ENCODE assay signal across 13 cellular contexts in the genomic region with DNA sequence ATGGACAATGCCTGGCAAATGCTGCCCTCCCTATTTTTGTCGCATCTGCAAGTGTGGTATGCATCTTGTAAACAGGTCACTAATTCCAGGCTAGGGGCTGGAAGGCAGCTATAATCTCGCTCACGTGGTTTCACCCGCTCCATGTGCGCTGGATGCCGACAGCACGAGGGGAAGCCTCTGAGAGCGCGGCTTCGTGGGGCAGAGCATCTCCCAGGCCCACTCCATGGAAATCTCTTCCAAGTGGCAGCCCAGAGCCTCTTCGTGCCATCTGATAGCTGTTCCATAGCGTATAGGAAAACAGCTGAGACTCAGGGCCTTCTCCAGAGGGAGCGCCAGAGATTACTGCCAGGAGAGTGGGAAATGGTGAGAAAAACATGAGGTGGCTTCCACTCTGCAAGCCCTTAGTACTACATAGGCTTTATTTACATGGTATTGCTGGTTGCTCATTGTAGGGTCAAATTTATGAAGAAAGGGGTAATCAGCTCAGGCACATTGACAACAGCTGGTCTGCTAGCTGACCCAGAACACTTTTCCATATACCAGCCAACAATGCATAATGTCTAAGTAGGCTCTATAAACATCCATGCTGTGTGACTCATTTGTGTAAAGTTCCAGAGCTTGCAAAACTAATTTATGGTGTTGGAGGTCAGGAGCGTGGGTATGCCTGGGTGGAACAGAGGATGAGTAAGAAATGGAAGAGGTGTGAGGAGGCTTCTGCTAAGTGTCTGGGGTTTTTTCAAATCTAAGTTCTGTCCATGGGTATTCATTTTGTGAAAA.
A peak's percentile ranks its signal among the peaks of the same experiment; 100 is the strongest.
DNase-seq lines count a peak whose midpoint lies in the region; ATAC-seq and TF ChIP-seq lines count a peak whose summit lies in the region.
"Had no signal": no experiment of that assay in that cellular context is flagged by ENCODE, and none has a peak within 500 bp of the region (broad histone marks: within the 10 kb centered on the region; RNA-seq: fewer than 3 reads in every experiment).

No MANE protein-coding gene starts in this region.

- no peak overlapping the region for H2BK120ac ChIP-seq in mesenchymal stem cell (ENCODE audit: low read depth, low read length)

- H3K9ac ChIP-seq in mesenchymal stem cell (ENCODE audit: low read length), result no peak overlapping the region

- no peak for DNase-seq in CD8-positive, alpha-beta T cell
- DNase-seq in HT1080 (ENCODE audit: low read depth), result peak; percentile 84
- peak; percentile 90 for DNase-seq in astrocyte of the spinal cord (ENCODE audit: low read depth, low spot score)
- peak; percentile 99 for DNase-seq in mesenchymal stem cell
- no peak for DNase-seq in SK-N-DZ (ENCODE audit: low spot score)
- no peak for DNase-seq in DMS114 treated with DMSO at 0.1 percent for 48 hours (lab: John Stamatoyannopoulos, UW; ENCODE audit: unreplicated experiment)
- DNase-seq in activated effector memory CD4-positive, alpha-beta T cell treated with Interleukin-2 at 50 U/mL for 16 hours, result no peak
- DNase-seq: GDM1, HFFc6, NCI-H2081, pancreas had no signal

- H3K4me3 ChIP-seq in CD8-positive, alpha-beta T cell (ENCODE audit: low read depth, low read length), result no peak overlapping the region
- H3K4me3 ChIP-seq in astrocyte of the spinal cord (ENCODE audit: low read depth, low read length) (no peak overlapping the region), mesenchymal stem cell (ENCODE audit: insufficient read depth in 1 of 2, low read depth in 1 of 2, low read length in 2 of 2) (no peak overlapping the region)
- H3K4me3 ChIP-seq: pancreas had no signal

- H3K18ac ChIP-seq in mesenchymal stem cell (ENCODE audit: low read depth in 1 of 2, low read length in 2 of 2), result peak overlapping the region; percentile 73 to 84

- H3K4me2 ChIP-seq in mesenchymal stem cell (ENCODE audit: low read length, poor library complexity, severe bottlenecking), result no peak overlapping the region

- H3K27me3 ChIP-seq in CD8-positive, alpha-beta T cell (ENCODE audit: insufficient read depth, low read length), result no peaks in the 10 kb centered on the region
- peaks cover 0 to 56% of the 10 kb centered on the region in 2 experiments for H3K27me3 ChIP-seq in mesenchymal stem cell (ENCODE audit: control insufficient read depth in 1 of 2, insufficient read depth in 1 of 2, low read length in 2 of 2)
- H3K27me3 ChIP-seq: pancreas had no signal

- H3K79me1 ChIP-seq in mesenchymal stem cell (replicated peaks; ENCODE audit: low read length, poor library complexity, severe bottlenecking), result no peaks in the 10 kb centered on the region

- H3K27ac Mint-ChIP-seq in CD8-positive, alpha-beta T cell, result peak overlapping the region; percentile 45
- H3K27ac Mint-ChIP-seq: dendritic cell treated with granulocyte-macrophage colony-stimulating factor and Interleukin-4, amounts not matched to agents 40 ng/mL and 50 ng/mL, for 4 days; HFFc6 had no signal

- peak overlapping the region; percentile 66 for H2BK5ac ChIP-seq in mesenchymal stem cell (ENCODE audit: low read depth, low read length, poor library complexity, severe bottlenecking)

- peak overlapping the region; percentile 46 to 96 for H2BK12ac ChIP-seq in mesenchymal stem cell (ENCODE audit: low read length in 2 of 2)

- peak overlapping the region; percentile 62 to 70 for H3K4ac ChIP-seq in mesenchymal stem cell (ENCODE audit: low read depth in 1 of 2, low read length in 2 of 2)

- no peak overlapping the region for H3K23ac ChIP-seq in mesenchymal stem cell (ENCODE audit: low read length in 2 of 2)

- no peaks in the 10 kb centered on the region for H3K36me3 Mint-ChIP-seq in CD8-positive, alpha-beta T cell

- no peak for TF ChIP-seq CTCF in CD8-positive, alpha-beta T cell (IDR thresholded peaks at IDR 0.05)
- no peak for TF ChIP-seq CTCF in astrocyte of the spinal cord (IDR thresholded peaks at IDR 0.05; ENCODE audit: low read depth, low read length)

- POLR2A ChIA-PET in CD8-positive, alpha-beta T cell (lab: Charles Lee), result interaction anchor here (1.1 kb wide), 1 partner anchor 10 kb away, joined by 4 read pairs; no protein-coding TSS in a partner anchor

- peak overlapping the region; percentile 85 for H4K8ac ChIP-seq in mesenchymal stem cell (ENCODE audit: low read length)

- H3K4me1 ChIP-seq in CD8-positive, alpha-beta T cell (ENCODE audit: insufficient read depth, low read length), result peaks cover 31% of the 10 kb centered on the region
- peaks cover 34% of the 10 kb centered on the region for H3K4me1 ChIP-seq in mesenchymal stem cell (ENCODE audit: control insufficient read depth, insufficient read depth, low read depth, low read length)
- H3K4me1 ChIP-seq: pancreas had no signal

- no peaks in the 10 kb centered on the region for H3K9me3 Mint-ChIP-seq in CD8-positive, alpha-beta T cell
- H3K9me3 Mint-ChIP-seq: dendritic cell treated with granulocyte-macrophage colony-stimulating factor and Interleukin-4, amounts not matched to agents 40 ng/mL and 50 ng/mL, for 4 days had no signal

- WGBS in mesenchymal stem cell, result 65% methylated on average over 14 of the region's 14 CpGs

- H3K4me3 Mint-ChIP-seq in CD8-positive, alpha-beta T cell, result no peak overlapping the region
- H3K4me3 Mint-ChIP-seq: dendritic cell treated with granulocyte-macrophage colony-stimulating factor and Interleukin-4, amounts not matched to agents 40 ng/mL and 50 ng/mL, for 4 days; HFFc6 had no signal

- H3K36me3 ChIP-seq in CD8-positive, alpha-beta T cell (ENCODE audit: insufficient read depth, low read length), result no peaks in the 10 kb centered on the region
- H3K36me3 ChIP-seq in mesenchymal stem cell (ENCODE audit: control insufficient read depth in 1 of 2, insufficient read depth in 2 of 2, low read depth in 1 of 2, low read length in 2 of 2), result no peaks in the 10 kb centered on the region
- H3K36me3 ChIP-seq: pancreas had no signal

- H3K27me3 Mint-ChIP-seq in CD8-positive, alpha-beta T cell (ENCODE audit: low read depth), result no peaks in the 10 kb centered on the region

- H4K91ac ChIP-seq in mesenchymal stem cell (ENCODE audit: low read length), result peak overlapping the region; percentile 79

- H3K14ac ChIP-seq in mesenchymal stem cell (ENCODE audit: low read length in 2 of 2), result peak overlapping the region in 1 of 2 experiments; percentile 30

- in situ Hi-C loops in astrocyte of the spinal cord (cut with HindIII; ENCODE audit: low sequenced_read_pairs), result no loop called here

- H2BK15ac ChIP-seq in mesenchymal stem cell (ENCODE audit: low read depth, poor library complexity, severe bottlenecking), result peak overlapping the region; percentile 73

- H3K4me1 Mint-ChIP-seq in CD8-positive, alpha-beta T cell (ENCODE audit: low read depth), result peaks cover 46% of the 10 kb centered on the region

- no peaks in the 10 kb centered on the region for H3K9me3 ChIP-seq in CD8-positive, alpha-beta T cell (ENCODE audit: low read length)
- H3K9me3 ChIP-seq in mesenchymal stem cell (ENCODE audit: control insufficient read depth, low read length), result no peaks in the 10 kb centered on the region
- H3K9me3 ChIP-seq: pancreas had no signal

- intact Hi-C loops in CD8-positive, alpha-beta T cell (cut with DNase I, micrococcal nuclease), result no loop called here

- no peak overlapping the region for H2AFZ ChIP-seq in mesenchymal stem cell (ENCODE audit: low read depth, low read length)

- peak overlapping the region; percentile 95 for H2AK5ac ChIP-seq in mesenchymal stem cell (ENCODE audit: low read length, severe bottlenecking)

- no peak for ATAC-seq in CD8-positive, alpha-beta T cell
- no peak for ATAC-seq in HG03095 (IDR thresholded peaks at IDR 0.05; ENCODE audit: unreplicated experiment)
- ATAC-seq: pancreas had no signal

- no peak overlapping the region for H3K27ac ChIP-seq in CD8-positive, alpha-beta T cell (ENCODE audit: low read depth, low read length)
- H3K27ac ChIP-seq in mesenchymal stem cell (ENCODE audit: low read length, poor library complexity, severe bottlenecking), result peak overlapping the region; percentile 81
- H3K27ac ChIP-seq: pancreas had no signal

- CTCF ChIA-PET in CD8-positive, alpha-beta T cell (lab: Charles Lee), result no interaction called here

Comparison
In these comparisons a context has a peak if more than half of its experiments do, and no peak if none do; other contexts are left out.
1. DNase-seq: peak in HT1080 (single experiment), astrocyte of the spinal cord (single experiment) and mesenchymal stem cell (single experiment); none in CD8-positive, alpha-beta T cell (0 of 7), SK-N-DZ (single experiment), DMS114 treated with DMSO at 0.1 percent for 48 hours (single experiment) and activated effector memory CD4-positive, alpha-beta T cell treated with Interleukin-2 at 50 U/mL for 16 hours (single experiment).